18 cellular contexts compared by ENCODE assay signal in genomic region chr4:10589808-10590207, GRCh38.
A peak's percentile ranks its signal among the peaks of the same experiment; 100 is the strongest.
DNase-seq lines count a peak whose midpoint lies in the region; ATAC-seq, FAIRE-seq and TF ChIP-seq lines count a peak whose summit lies in the region.
"Had no signal": no experiment of that assay in that cellular context is flagged by ENCODE, and none has a peak within 500 bp of the region (broad histone marks: within the 10 kb centered on the region; RNA-seq: fewer than 3 reads in every experiment).

No MANE protein-coding gene starts in this region.

- H3K27me3 Mint-ChIP-seq in natural killer cell (ENCODE audit: low read depth in 2 of 2), result peaks cover 0 to 6% of the 10 kb centered on the region in 2 donors

- no peaks in the 10 kb centered on the region for H3K36me3 Mint-ChIP-seq in natural killer cell

- H3K27me3 ChIP-seq in DND-41 (ENCODE audit: insufficient read depth, low read length, poor library complexity), result no peaks in the 10 kb centered on the region
- no peaks in the 10 kb centered on the region for H3K27me3 ChIP-seq in Loucy (ENCODE audit: insufficient read depth, low read length, poor library complexity, severe bottlenecking)
- peaks cover 6 to 7% of the 10 kb centered on the region in 2 experiments for H3K27me3 ChIP-seq in endothelial cell of umbilical vein (ENCODE audit: control insufficient read depth in 2 of 2, insufficient read depth in 2 of 2, low read length in 2 of 2)
- H3K27me3 ChIP-seq: cardiac muscle cell had no signal

- H3K4me1 Mint-ChIP-seq in natural killer cell, result peaks cover 41 to 44% of the 10 kb centered on the region in 2 donors

- H3K4me3 ChIP-seq in DND-41 (ENCODE audit: low read depth in 1 of 2, low read length in 2 of 2) (no peak overlapping the region), Loucy (ENCODE audit: low read length, poor library complexity, severe bottlenecking) (peak overlapping the region; percentile 23), endothelial cell of umbilical vein (replicated peaks in 1 of 3; ENCODE audit: insufficient read depth in 1 of 3, low read depth in 1 of 3, low read length in 3 of 3) (no peak overlapping the region)
- H3K4me3 ChIP-seq: cardiac muscle cell, psoas muscle had no signal

- no peaks in the 10 kb centered on the region for H3K9me3 Mint-ChIP-seq in natural killer cell
- H3K9me3 Mint-ChIP-seq: HFFc6 had no signal

- H2AFZ ChIP-seq in DND-41 (ENCODE audit: low read depth, low read length), result peak overlapping the region; percentile 48
- no peak overlapping the region for H2AFZ ChIP-seq in Loucy (ENCODE audit: low read length)
- no peak overlapping the region for H2AFZ ChIP-seq in endothelial cell of umbilical vein (ENCODE audit: low read depth, low read length)

- H3K4me2 ChIP-seq in DND-41 (ENCODE audit: insufficient read depth, low read length) (peak overlapping the region; percentile 26; the same call in 1 of the 2 replicates), Loucy (ENCODE audit: low read depth, low read length, poor library complexity, severe bottlenecking) (peak overlapping the region; percentile 43), endothelial cell of umbilical vein (ENCODE audit: insufficient read depth, low read length) (no peak overlapping the region)

- H3K27ac ChIP-seq in DND-41 (ENCODE audit: low read length) (peak overlapping the region; percentile 64), endothelial cell of umbilical vein (ENCODE audit: insufficient read depth, low read depth, low read length) (no peak overlapping the region)
- H3K27ac ChIP-seq: cardiac muscle cell, psoas muscle had no signal

- intact Hi-C loops in endothelial cell of umbilical vein (cut with micrococcal nuclease) (loop anchor here (10.0 kb wide), 2 partner anchors 1215 to 1365 kb away; no protein-coding TSS in a partner anchor), natural killer cell (cut with micrococcal nuclease) (no loop called here)

- H3K4me1 ChIP-seq in DND-41 (ENCODE audit: insufficient read depth, low read length) (peaks cover 42% of the 10 kb centered on the region), Loucy (ENCODE audit: insufficient read depth, low read length, poor library complexity, severe bottlenecking) (peaks cover 48% of the 10 kb centered on the region), endothelial cell of umbilical vein (ENCODE audit: control insufficient read depth, extremely low read depth, insufficient read depth, low read length) (peaks cover 3% of the 10 kb centered on the region)
- H3K4me1 ChIP-seq: psoas muscle had no signal

- no peaks in the 10 kb centered on the region for H3K9me2 ChIP-seq in Loucy (replicated peaks; ENCODE audit: low read depth, low read length)

- no peak for TF ChIP-seq POLR2A in endothelial cell of umbilical vein (IDR thresholded peaks at IDR 0.05; ENCODE audit: low read depth, low read length)

- no peak for TF ChIP-seq CTCF in DND-41 (IDR thresholded peaks at IDR 0.05; ENCODE audit: borderline replicate concordance, extremely low read depth, low read length, poor library complexity, severe bottlenecking)
- TF ChIP-seq CTCF in Loucy (conservative IDR thresholded peaks at IDR 0.05; ENCODE audit: low read length), result no peak
- no peak for TF ChIP-seq CTCF in endothelial cell of umbilical vein (IDR thresholded peaks at IDR 0.05; ENCODE audit: extremely low read depth in 1 of 2, insufficient read depth in 1 of 2, low read depth in 1 of 2, low read length in 2 of 2)
- TF ChIP-seq CTCF in natural killer cell (IDR thresholded peaks at IDR 0.05), result no peak
- no peak for TF ChIP-seq CTCF in GM20000 (IDR thresholded peaks at IDR 0.05; ENCODE audit: extremely low read depth, missing control alignments)

- peak; percentile 74 for ATAC-seq in DND-41 (ENCODE audit: insufficient read depth, low read depth)
- peak; percentile 27 to 53 (median 52) for ATAC-seq in natural killer cell
- ATAC-seq in GM19463 (IDR thresholded peaks at IDR 0.05; ENCODE audit: unreplicated experiment), result no peak
- ATAC-seq: left lobe of liver, psoas muscle had no signal

- H3K9me3 ChIP-seq in DND-41 (ENCODE audit: insufficient read depth, low read length, severe bottlenecking) (no peaks in the 10 kb centered on the region), Loucy (ENCODE audit: insufficient read depth, low read depth, low read length) (no peaks in the 10 kb centered on the region), endothelial cell of umbilical vein (replicated peaks; ENCODE audit: control insufficient read depth, insufficient read depth, low read length) (no peaks in the 10 kb centered on the region)
- H3K9me3 ChIP-seq: psoas muscle had no signal

- DNase-seq in DND-41 (peak; percentile 70), endothelial cell of umbilical vein (ENCODE audit: low read depth, low spot score) (no peak), natural killer cell (no peak), SIG-M5 treated with dmso at 0.1 percent for 504 hours (lab: John Stamatoyannopoulos, UW; ENCODE audit: unreplicated experiment) (no peak), GM20000 (ENCODE audit: low spot score) (no peak)
- DNase-seq: activated CD4-positive, alpha-beta T cell treated with anti-CD3 and anti-CD28 coated beads for 48 hours; activated CD8-positive, alpha-beta memory T cell treated with anti-CD3 and anti-CD28 coated beads, Interleukin-2, amount 50 U/mL, for 48 hours; activated effector memory CD4-positive, alpha-beta T cell treated with anti-CD3 and anti-CD28 coated beads, Interleukin-2, amount 50 U/mL, for 16 hours; amniotic stem cell; HFFc6; NCI-H1436; psoas muscle; Right ventricle myocardium superior; stimulated activated CD4-positive, alpha-beta T cell treated with anti-CD3 and anti-CD28 coated beads, Interleukin-2, amount 100 ng/mL, for 24 hours had no signal

- no peaks in the 10 kb centered on the region for H3K9me1 ChIP-seq in endothelial cell of umbilical vein (replicated peaks; ENCODE audit: control insufficient read depth, extremely low read depth, insufficient read depth, low read length)

- POLR2A ChIA-PET in endothelial cell of umbilical vein (lab: Charles Lee), result no interaction called here

- H3K36me3 ChIP-seq in DND-41 (ENCODE audit: insufficient read depth, low read length) (no peaks in the 10 kb centered on the region), Loucy (ENCODE audit: insufficient read depth, low read length) (no peaks in the 10 kb centered on the region), endothelial cell of umbilical vein (ENCODE audit: control insufficient read depth in 2 of 2, extremely low read depth in 1 of 2, insufficient read depth in 2 of 2, low read length in 2 of 2) (no peaks in the 10 kb centered on the region)
- H3K36me3 ChIP-seq: cardiac muscle cell had no signal

- no peak overlapping the region for H3K9ac ChIP-seq in DND-41 (ENCODE audit: low read depth, low read length)
- H3K9ac ChIP-seq in Loucy (ENCODE audit: low read depth, low read length, poor library complexity, severe bottlenecking), result peak overlapping the region; percentile 42
- no peak overlapping the region for H3K9ac ChIP-seq in endothelial cell of umbilical vein (replicated peaks; ENCODE audit: extremely low read depth, insufficient read depth, low read length)

- H4K20me1 ChIP-seq in DND-41 (ENCODE audit: insufficient read depth, low read length) (no peaks in the 10 kb centered on the region), Loucy (ENCODE audit: insufficient read depth, low read length, poor library complexity, severe bottlenecking) (no peaks in the 10 kb centered on the region), endothelial cell of umbilical vein (replicated peaks; ENCODE audit: control insufficient read depth, extremely low read depth, insufficient read depth, low read length) (no peaks in the 10 kb centered on the region)

- H3K4me3 Mint-ChIP-seq in natural killer cell, result peak overlapping the region; percentile 17
- H3K4me3 Mint-ChIP-seq: HFFc6 had no signal

- no TSS peak for BruUV-seq in endothelial cell of umbilical vein (replicated peaks; lab: Mats Ljungman, UMichigan)

- peak; percentile 44 for FAIRE-seq in endothelial cell of umbilical vein (lab: Jason Lieb, UNC)

- peaks cover 11% of the 10 kb centered on the region for H3F3A ChIP-seq in Loucy (ENCODE audit: low read depth)

- CTCF ChIA-PET in endothelial cell of umbilical vein (lab: Charles Lee), result interaction anchor here (0.9 to 2.9 kb wide), 5 partner anchors 8 to 834 kb away, joined by 3 to 6 read pairs (median 4); no protein-coding TSS in a partner anchor

- dilution Hi-C loops in endothelial cell of umbilical vein (cut with MboI; ENCODE audit: extremely low pct_ligation_motif_present, low sequenced_read_pairs), result no loop called here

- H3K79me2 ChIP-seq in DND-41 (ENCODE audit: insufficient read depth, low read length) (no peaks in the 10 kb centered on the region), Loucy (ENCODE audit: insufficient read depth, low read length) (no peaks in the 10 kb centered on the region), endothelial cell of umbilical vein (ENCODE audit: control insufficient read depth, insufficient read depth, low read length) (no peaks in the 10 kb centered on the region)

- peak overlapping the region in 1 of 2 donors; percentile 15 for H3K27ac Mint-ChIP-seq in natural killer cell
- H3K27ac Mint-ChIP-seq: HFFc6 had no signal

TF ChIP-seq in endothelial cell of umbilical vein, 7 proteins besides CTCF, POLR2A, EP300 and RAD21:
- peak; percentile 29 for TF ChIP-seq MYC (IDR thresholded peaks at IDR 0.05; ENCODE audit: low read depth, low read length)
- peak; percentile 62 for TF ChIP-seq POLR2AphosphoS5 (IDR thresholded peaks at IDR 0.05; ENCODE audit: insufficient read depth, low read depth, low read length)
- no peak for TF ChIP-seq EZH2 (IDR thresholded peaks at IDR 0.05; ENCODE audit: borderline replicate concordance, low read depth, low read length, severe bottlenecking)
- TF ChIP-seq MAX (IDR thresholded peaks at IDR 0.05; ENCODE audit: insufficient read depth, insufficient read length), result no peak
- TF ChIP-seq JUN (IDR thresholded peaks at IDR 0.05; ENCODE audit: borderline replicate concordance, insufficient read depth, insufficient read length, low read depth), result no peak
- no peak for TF ChIP-seq FOS (IDR thresholded peaks at IDR 0.05; ENCODE audit: borderline replicate concordance, insufficient read depth, low read length)
- peak; percentile 74 for TF ChIP-seq GATA2 (IDR thresholded peaks at IDR 0.05; ENCODE audit: insufficient read depth, insufficient read length, low read depth, low read length)
